1 cellular context compared by ENCODE assay signal in the genomic region with DNA sequence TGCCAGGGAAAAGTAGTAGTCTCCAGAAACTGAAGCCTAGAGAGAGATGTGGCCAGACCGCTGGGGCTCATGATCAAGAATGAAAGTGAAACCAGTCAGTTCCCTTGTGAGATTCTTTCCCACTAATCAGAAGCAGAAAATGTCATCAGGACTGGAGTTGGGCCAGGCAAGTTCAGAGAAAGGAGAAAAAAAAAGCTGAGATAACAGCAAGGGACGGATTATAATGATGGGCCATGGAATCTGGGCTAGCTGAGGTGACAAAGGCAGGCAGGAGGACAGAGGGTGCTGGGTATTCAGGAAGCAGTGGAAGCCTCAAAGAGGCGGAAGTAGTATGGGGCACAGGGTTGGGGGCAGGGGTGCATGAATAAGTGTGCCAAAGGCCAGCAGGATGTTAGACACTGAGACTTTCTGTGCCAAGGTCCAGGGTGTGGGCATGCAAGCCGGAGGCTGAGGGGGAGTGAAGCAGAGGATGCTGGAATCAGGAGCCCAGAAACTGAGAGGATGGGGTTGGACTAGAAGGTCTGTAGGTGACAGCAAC.
TF ChIP-seq lines count a peak whose summit lies in the region.

No MANE protein-coding gene starts in this region.

TF ChIP-seq in K562, 482 proteins besides CTCF, POLR2A, EP300 and RAD21 (continues in another document):
- TF ChIP-seq YBX1 (IDR thresholded peaks at IDR 0.05) = no peak
- no peak for TF ChIP-seq ARNT (IDR thresholded peaks at IDR 0.05)
- TF ChIP-seq HNRNPUL1 (IDR thresholded peaks at IDR 0.05; ENCODE audit: low read length) = no peak
- no peak for TF ChIP-seq ETS2 (tag; IDR thresholded peaks at IDR 0.05; ENCODE audit: borderline replicate concordance, poor library complexity, severe bottlenecking)
- TF ChIP-seq ELK1 (CRISPR knock-in tag; IDR thresholded peaks at IDR 0.05) = no peak
- no peak for TF ChIP-seq ETV1 (tag; conservative IDR thresholded peaks at IDR 0.05; ENCODE audit: low read depth)
- TF ChIP-seq SP1 (CRISPR knock-in tag; IDR thresholded peaks at IDR 0.05) = no peak
- no peak for TF ChIP-seq PRMT5 (CRISPR knock-in tag; IDR thresholded peaks at IDR 0.05)
- no peak for TF ChIP-seq KDM4B (IDR thresholded peaks at IDR 0.05; ENCODE audit: borderline replicate concordance in 2 of 2, low read depth in 1 of 2)
- TF ChIP-seq ZNF324 (CRISPR knock-in tag; IDR thresholded peaks at IDR 0.05) = no peak
- no peak for TF ChIP-seq FOXK1 (CRISPR knock-in tag; IDR thresholded peaks at IDR 0.05; ENCODE audit: borderline replicate concordance)
- TF ChIP-seq MEF2A (IDR thresholded peaks at IDR 0.05; ENCODE audit: control insufficient read depth, low read depth, low read length) = no peak
- no peak for TF ChIP-seq SREBF1 (IDR thresholded peaks at IDR 0.05; ENCODE audit: borderline replicate concordance, low read depth, low read length)
- no peak for TF ChIP-seq CREM (IDR thresholded peaks at IDR 0.05; ENCODE audit: low read depth)
- TF ChIP-seq ZNF444 (CRISPR knock-in tag; IDR thresholded peaks at IDR 0.05) = no peak
- TF ChIP-seq NFIC (IDR thresholded peaks at IDR 0.05) = peak; percentile 83
- TF ChIP-seq ZNF830 (CRISPR knock-in tag; IDR thresholded peaks at IDR 0.05) = no peak
- TF ChIP-seq ZNF589 (CRISPR knock-in tag; IDR thresholded peaks at IDR 0.05; ENCODE audit: low read depth) = no peak
- TF ChIP-seq IRF2 (CRISPR knock-in tag; IDR thresholded peaks at IDR 0.05) = peak; percentile 91
- TF ChIP-seq SIN3A (IDR thresholded peaks at IDR 0.05; ENCODE audit: borderline replicate concordance in 2 of 2, control insufficient read depth in 1 of 2, low read depth in 2 of 2, low read length in 2 of 2) = no peak
- TF ChIP-seq SIN3B (IDR thresholded peaks at IDR 0.05; ENCODE audit: low read depth) = no peak
- TF ChIP-seq CBX1 (IDR thresholded peaks at IDR 0.05; ENCODE audit: low read depth) = no peak
- TF ChIP-seq, protein P1, sequence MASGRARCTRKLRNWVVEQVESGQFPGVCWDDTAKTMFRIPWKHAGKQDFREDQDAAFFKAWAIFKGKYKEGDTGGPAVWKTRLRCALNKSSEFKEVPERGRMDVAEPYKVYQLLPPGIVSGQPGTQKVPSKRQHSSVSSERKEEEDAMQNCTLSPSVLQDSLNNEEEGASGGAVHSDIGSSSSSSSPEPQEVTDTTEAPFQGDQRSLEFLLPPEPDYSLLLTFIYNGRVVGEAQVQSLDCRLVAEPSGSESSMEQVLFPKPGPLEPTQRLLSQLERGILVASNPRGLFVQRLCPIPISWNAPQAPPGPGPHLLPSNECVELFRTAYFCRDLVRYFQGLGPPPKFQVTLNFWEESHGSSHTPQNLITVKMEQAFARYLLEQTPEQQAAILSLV (tag; IDR thresholded peaks at IDR 0.05) = 0 out of 2 replicates have a peak, but pooled peaks have one; percentile 26
- no peak for TF ChIP-seq EHMT2 (IDR thresholded peaks at IDR 0.05)
- TF ChIP-seq, protein P2, sequence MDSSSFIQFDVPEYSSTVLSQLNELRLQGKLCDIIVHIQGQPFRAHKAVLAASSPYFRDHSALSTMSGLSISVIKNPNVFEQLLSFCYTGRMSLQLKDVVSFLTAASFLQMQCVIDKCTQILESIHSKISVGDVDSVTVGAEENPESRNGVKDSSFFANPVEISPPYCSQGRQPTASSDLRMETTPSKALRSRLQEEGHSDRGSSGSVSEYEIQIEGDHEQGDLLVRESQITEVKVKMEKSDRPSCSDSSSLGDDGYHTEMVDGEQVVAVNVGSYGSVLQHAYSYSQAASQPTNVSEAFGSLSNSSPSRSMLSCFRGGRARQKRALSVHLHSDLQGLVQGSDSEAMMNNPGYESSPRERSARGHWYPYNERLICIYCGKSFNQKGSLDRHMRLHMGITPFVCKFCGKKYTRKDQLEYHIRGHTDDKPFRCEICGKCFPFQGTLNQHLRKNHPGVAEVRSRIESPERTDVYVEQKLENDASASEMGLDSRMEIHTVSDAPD (CRISPR knock-in tag; IDR thresholded peaks at IDR 0.05) = no peak
- TF ChIP-seq ZNF780A (CRISPR knock-in tag; IDR thresholded peaks at IDR 0.05) = no peak
- no peak for TF ChIP-seq TEAD2 (tag; IDR thresholded peaks at IDR 0.05)
- no peak for TF ChIP-seq PHTF2 (CRISPR knock-in tag; IDR thresholded peaks at IDR 0.05)
- TF ChIP-seq ARID1B (IDR thresholded peaks at IDR 0.05) = peak; percentile 32; the same call in 1 of the 2 replicates
- peak; percentile 27; the same call in 1 of the 2 replicates for TF ChIP-seq NCOR1 (IDR thresholded peaks at IDR 0.05)
- 0 out of 4 replicates have a peak, but pooled peaks of 1 of the 2 experiments have one; percentile 4 for TF ChIP-seq NRF1 (conservative IDR thresholded peaks at IDR 0.05 in 1 of 2, IDR thresholded peaks at IDR 0.05 in 1 of 2)
- TF ChIP-seq NR4A1 (CRISPR knock-in tag; IDR thresholded peaks at IDR 0.05) = no peak
- no peak for TF ChIP-seq NR4A1 (tag; IDR thresholded peaks at IDR 0.05)
- TF ChIP-seq ZNF699 (CRISPR knock-in tag; IDR thresholded peaks at IDR 0.05; ENCODE audit: insufficient replicate concordance) = no peak
- TF ChIP-seq HDAC1 (IDR thresholded peaks at IDR 0.05) = peak in 1 of 2 experiments; percentile 52; a peak in 1 of 4 replicates
- TF ChIP-seq DNMT1 (IDR thresholded peaks at IDR 0.05) = no peak
- TF ChIP-seq NUFIP1 (IDR thresholded peaks at IDR 0.05; ENCODE audit: partially characterized antibody) = no peak
- TF ChIP-seq BDP1 (IDR thresholded peaks at IDR 0.05; ENCODE audit: insufficient read depth, insufficient read length) = no peak
- TF ChIP-seq ZNF507 (tag; conservative IDR thresholded peaks at IDR 0.05) = no peak
- TF ChIP-seq, protein P3, sequence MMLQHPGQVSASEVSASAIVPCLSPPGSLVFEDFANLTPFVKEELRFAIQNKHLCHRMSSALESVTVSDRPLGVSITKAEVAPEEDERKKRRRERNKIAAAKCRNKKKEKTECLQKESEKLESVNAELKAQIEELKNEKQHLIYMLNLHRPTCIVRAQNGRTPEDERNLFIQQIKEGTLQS (IDR thresholded peaks at IDR 0.05) = no peak
- TF ChIP-seq, protein P3 (CRISPR knock-in tag; conservative IDR thresholded peaks at IDR 0.05) = no peak
- TF ChIP-seq ZC3H11A (IDR thresholded peaks at IDR 0.05; ENCODE audit: low read depth, low read length) = no peak
- no peak for TF ChIP-seq ELF4 (CRISPR knock-in tag; IDR thresholded peaks at IDR 0.05)
- no peak for TF ChIP-seq EGR1 (conservative IDR thresholded peaks at IDR 0.05)
- TF ChIP-seq POLR2B (IDR thresholded peaks at IDR 0.05; ENCODE audit: low read depth, partially characterized antibody) = no peak
- no peak for TF ChIP-seq NFE2L1 (tag; IDR thresholded peaks at IDR 0.05; ENCODE audit: borderline replicate concordance, low read depth)
- TF ChIP-seq BACH1 (tag; IDR thresholded peaks at IDR 0.05) = no peak
- no peak for TF ChIP-seq RBM14 (IDR thresholded peaks at IDR 0.05; ENCODE audit: borderline replicate concordance, insufficient read depth, low read depth, low read length)
- TF ChIP-seq IRF1 (CRISPR knock-in tag; IDR thresholded peaks at IDR 0.05; ENCODE audit: borderline replicate concordance) = no peak
- no peak for TF ChIP-seq U2AF1 (optimal IDR thresholded peaks at IDR 0.05; ENCODE audit: low read depth, low read length)
- TF ChIP-seq HSF4 (CRISPR knock-in tag; IDR thresholded peaks at IDR 0.05; ENCODE audit: borderline replicate concordance) = no peak
- TF ChIP-seq ZNF41 (CRISPR knock-in tag; conservative IDR thresholded peaks at IDR 0.05) = no peak
- TF ChIP-seq ZSCAN32 (CRISPR knock-in tag; IDR thresholded peaks at IDR 0.05) = no peak
- no peak for TF ChIP-seq CBFA2T3 (IDR thresholded peaks at IDR 0.05)
- no peak for TF ChIP-seq ZNF124 (CRISPR knock-in tag; IDR thresholded peaks at IDR 0.05)
- TF ChIP-seq PCBP2 (IDR thresholded peaks at IDR 0.05; ENCODE audit: low read depth, low read length, poor library complexity, severe bottlenecking) = no peak
- TF ChIP-seq BHLHE40 (IDR thresholded peaks at IDR 0.05; ENCODE audit: low read length) = 0 out of 2 replicates have a peak, but pooled peaks have one; percentile 8
- TF ChIP-seq, protein P4, sequence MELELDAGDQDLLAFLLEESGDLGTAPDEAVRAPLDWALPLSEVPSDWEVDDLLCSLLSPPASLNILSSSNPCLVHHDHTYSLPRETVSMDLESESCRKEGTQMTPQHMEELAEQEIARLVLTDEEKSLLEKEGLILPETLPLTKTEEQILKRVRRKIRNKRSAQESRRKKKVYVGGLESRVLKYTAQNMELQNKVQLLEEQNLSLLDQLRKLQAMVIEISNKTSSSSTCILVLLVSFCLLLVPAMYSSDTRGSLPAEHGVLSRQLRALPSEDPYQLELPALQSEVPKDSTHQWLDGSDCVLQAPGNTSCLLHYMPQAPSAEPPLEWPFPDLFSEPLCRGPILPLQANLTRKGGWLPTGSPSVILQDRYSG (tag; conservative IDR thresholded peaks at IDR 0.05; ENCODE audit: low read depth) = no peak
- TF ChIP-seq, protein P5, sequence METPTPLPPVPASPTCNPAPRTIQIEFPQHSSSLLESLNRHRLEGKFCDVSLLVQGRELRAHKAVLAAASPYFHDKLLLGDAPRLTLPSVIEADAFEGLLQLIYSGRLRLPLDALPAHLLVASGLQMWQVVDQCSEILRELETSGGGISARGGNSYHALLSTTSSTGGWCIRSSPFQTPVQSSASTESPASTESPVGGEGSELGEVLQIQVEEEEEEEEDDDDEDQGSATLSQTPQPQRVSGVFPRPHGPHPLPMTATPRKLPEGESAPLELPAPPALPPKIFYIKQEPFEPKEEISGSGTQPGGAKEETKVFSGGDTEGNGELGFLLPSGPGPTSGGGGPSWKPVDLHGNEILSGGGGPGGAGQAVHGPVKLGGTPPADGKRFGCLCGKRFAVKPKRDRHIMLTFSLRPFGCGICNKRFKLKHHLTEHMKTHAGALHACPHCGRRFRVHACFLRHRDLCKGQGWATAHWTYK (CRISPR knock-in tag; IDR thresholded peaks at IDR 0.05) = no peak
- TF ChIP-seq POLR3G (IDR thresholded peaks at IDR 0.05; ENCODE audit: extremely low read depth, insufficient read length, insufficient replicate concordance) = no peak
- no peak for TF ChIP-seq STAT6 (CRISPR knock-in tag; IDR thresholded peaks at IDR 0.05)
- TF ChIP-seq MAFG (tag; conservative IDR thresholded peaks at IDR 0.05) = no peak
- no peak for TF ChIP-seq SNAPC5 (CRISPR knock-in tag; IDR thresholded peaks at IDR 0.05)
- TF ChIP-seq CHCHD3 (CRISPR knock-in tag; IDR thresholded peaks at IDR 0.05) = no peak
- no peak for TF ChIP-seq ZNF224 (CRISPR knock-in tag; IDR thresholded peaks at IDR 0.05)
- TF ChIP-seq GABPB2 (CRISPR knock-in tag; conservative IDR thresholded peaks at IDR 0.05) = no peak
- peak; percentile 68 for TF ChIP-seq TAF9B (IDR thresholded peaks at IDR 0.05; ENCODE audit: partially characterized antibody)
- TF ChIP-seq NCOA6 (IDR thresholded peaks at IDR 0.05) = no peak
- TF ChIP-seq ATF7 (IDR thresholded peaks at IDR 0.05) = 0 out of 2 replicates have a peak, but pooled peaks have one; percentile 14
- 0 out of 2 replicates have a peak, but pooled peaks have one; percentile 45 for TF ChIP-seq FOXM1 (IDR thresholded peaks at IDR 0.05; ENCODE audit: low read depth)
- no peak for TF ChIP-seq FOXM1 (CRISPR knock-in tag; IDR thresholded peaks at IDR 0.05; ENCODE audit: low read depth)
- no peak for TF ChIP-seq ZNF239 (CRISPR knock-in tag; IDR thresholded peaks at IDR 0.05)
- peak; percentile 85 for TF ChIP-seq ZNF384 (IDR thresholded peaks at IDR 0.05; ENCODE audit: low read depth, low read length)
